ENCODE assay signal across 9 cellular contexts in the genomic region with DNA sequence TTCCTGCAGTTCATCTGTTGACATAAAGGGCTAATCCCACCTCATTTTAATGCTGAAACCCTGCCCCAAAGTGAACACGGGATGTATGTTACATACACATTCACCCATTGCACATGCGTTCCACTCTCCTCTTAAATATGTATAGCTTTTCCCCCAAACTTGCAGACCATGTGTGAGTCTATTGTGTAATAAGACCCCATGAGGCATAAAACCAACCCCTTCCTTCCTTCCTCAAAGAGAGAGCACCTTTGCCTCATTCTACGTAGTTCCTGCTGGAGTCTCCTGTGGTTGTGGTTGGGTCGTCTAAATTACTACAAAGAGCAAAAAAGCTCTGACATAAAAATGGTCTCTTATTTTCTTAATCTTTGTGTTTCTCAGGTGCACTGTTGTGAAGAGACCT.
DNase-seq lines count a peak whose midpoint lies in the region; ATAC-seq and TF ChIP-seq lines count a peak whose summit lies in the region.
"Had no signal": no experiment of that assay in that cellular context is flagged by ENCODE, and none has a peak within 500 bp of the region (broad histone marks: within the 10 kb centered on the region; RNA-seq: fewer than 3 reads in every experiment).

No MANE protein-coding gene starts in this region.

- no peak overlapping the region for H3K9ac ChIP-seq in parathyroid adenoma

- no peaks in the 10 kb centered on the region for H3K36me3 ChIP-seq in CD4-positive, alpha-beta memory T cell (ENCODE audit: insufficient read depth, low read length)
- H3K36me3 ChIP-seq in parathyroid adenoma (ENCODE audit: control insufficient read depth, insufficient read depth, low read length) (no peaks in the 10 kb centered on the region), mucosa of descending colon (ENCODE audit: low read depth) (no peaks in the 10 kb centered on the region)

- peak overlapping the region in 1 of 2 donors; percentile 30 for H3K4me3 ChIP-seq in CD4-positive, alpha-beta memory T cell (ENCODE audit: low read length in 2 of 2)
- H3K4me3 ChIP-seq in parathyroid adenoma (ENCODE audit: low read depth, low read length): no peak overlapping the region
- no peak overlapping the region for H3K4me3 ChIP-seq in mucosa of descending colon

- H2AFZ ChIP-seq in parathyroid adenoma: no peak overlapping the region

- no peak overlapping the region for H3K4me2 ChIP-seq in parathyroid adenoma (ENCODE audit: low read length)

- no peak for ATAC-seq in mucosa of descending colon

- peaks cover 0 to 4% of the 10 kb centered on the region in 2 donors for H3K36me3 Mint-ChIP-seq in CD4-positive, alpha-beta memory T cell

- peaks cover 55% of the 10 kb centered on the region for H3K4me1 ChIP-seq in CD4-positive, alpha-beta memory T cell (ENCODE audit: insufficient read depth, low read length)
- H3K4me1 ChIP-seq in parathyroid adenoma (peaks cover 3% of the 10 kb centered on the region), mucosa of descending colon (ENCODE audit: low read depth) (peaks cover 9% of the 10 kb centered on the region)

- no peaks in the 10 kb centered on the region for H3K27me3 ChIP-seq in CD4-positive, alpha-beta memory T cell (ENCODE audit: insufficient read depth, low read length)
- H3K27me3 ChIP-seq in parathyroid adenoma (ENCODE audit: control insufficient read depth, insufficient read depth, low read length): no peaks in the 10 kb centered on the region

- H3K79me2 ChIP-seq in parathyroid adenoma: no peaks in the 10 kb centered on the region

- peaks cover 22 to 40% (median 33%) of the 10 kb centered on the region in 4 donors for H3K4me1 Mint-ChIP-seq in CD4-positive, alpha-beta memory T cell

- H3K9me3 ChIP-seq in CD4-positive, alpha-beta memory T cell (ENCODE audit: control insufficient read depth in 1 of 2, low read length in 2 of 2): no peaks in the 10 kb centered on the region
- H3K9me3 ChIP-seq in parathyroid adenoma (ENCODE audit: control insufficient read depth, low read length) (no peaks in the 10 kb centered on the region), mucosa of descending colon (peaks cover 10% of the 10 kb centered on the region)

- POLR2A ChIA-PET in CD4-positive, alpha-beta memory T cell (lab: Charles Lee; ENCODE audit: partially characterized antibody): interaction anchor here (0.7 to 5.6 kb wide), 13 partner anchors 16 to 678 kb away, joined by 3 to 55 read pairs (median 3); partner anchors contain the start of gene KLF6

- CTCF ChIA-PET in CD4-positive, alpha-beta memory T cell (lab: Charles Lee; ENCODE audit: partially characterized antibody): no interaction called here

- H3K27ac ChIP-seq in CD4-positive, alpha-beta memory T cell (ENCODE audit: low read depth, low read length): peak overlapping the region; percentile 46
- H3K27ac ChIP-seq in parathyroid adenoma: peak overlapping the region; percentile 16

- intact Hi-C loops in CD4-positive, alpha-beta memory T cell (cut with micrococcal nuclease): loop anchor here (5.0 kb wide), 2 partner anchors 48 to 348 kb away; no protein-coding TSS in a partner anchor
- intact Hi-C loops in mucosa of descending colon (cut with DNase I, micrococcal nuclease): no loop called here

- H3K4me3 Mint-ChIP-seq in CD4-positive, alpha-beta memory T cell: no peak overlapping the region

- peaks cover 0 to 10% (median 7%) of the 10 kb centered on the region in 8 donors for H3K9me3 Mint-ChIP-seq in CD4-positive, alpha-beta memory T cell

- DNase-seq in CD4-positive, alpha-beta memory T cell: peak; percentile 35 to 59 (median 45)
- peak; percentile 65 for DNase-seq in NOMO-1 treated with DMSO at 0.1 percent for 48 hours (lab: John Stamatoyannopoulos, UW; ENCODE audit: unreplicated experiment)
- peak; percentile 12 for DNase-seq in effector CD4-positive, alpha-beta T cell
- no peak for DNase-seq in NCI-H2081 treated with DMSO at 0.1 percent for 48 hours (lab: John Stamatoyannopoulos, UW)
- no peak for DNase-seq in glomerular visceral epithelial cell (ENCODE audit: extremely low spot score)
- no peak for DNase-seq in mucosa of descending colon
- no peak for DNase-seq in NCI-H1092 (lab: John Stamatoyannopoulos, UW)
- DNase-seq: NCI-H1694 had no signal

- no peak overlapping the region for H3K27ac Mint-ChIP-seq in CD4-positive, alpha-beta memory T cell

- TF ChIP-seq CTCF in parathyroid adenoma (IDR thresholded peaks at IDR 0.05) (no peak), mucosa of descending colon (IDR thresholded peaks at IDR 0.05) (no peak)

- H3K27me3 Mint-ChIP-seq in CD4-positive, alpha-beta memory T cell: no peaks in the 10 kb centered on the region

Comparison
In these comparisons a context has a peak if more than half of its experiments do, and no peak if none do; other contexts are left out.
1. DNase-seq: peak in CD4-positive, alpha-beta memory T cell (5 of 5), NOMO-1 treated with DMSO at 0.1 percent for 48 hours (single experiment) and effector CD4-positive, alpha-beta T cell (single experiment); none in NCI-H2081 treated with DMSO at 0.1 percent for 48 hours (single experiment), glomerular visceral epithelial cell (single experiment), mucosa of descending colon (0 of 3) and NCI-H1092 (single experiment).